ENCODE assay signal across 11 cellular contexts in the genomic region with DNA sequence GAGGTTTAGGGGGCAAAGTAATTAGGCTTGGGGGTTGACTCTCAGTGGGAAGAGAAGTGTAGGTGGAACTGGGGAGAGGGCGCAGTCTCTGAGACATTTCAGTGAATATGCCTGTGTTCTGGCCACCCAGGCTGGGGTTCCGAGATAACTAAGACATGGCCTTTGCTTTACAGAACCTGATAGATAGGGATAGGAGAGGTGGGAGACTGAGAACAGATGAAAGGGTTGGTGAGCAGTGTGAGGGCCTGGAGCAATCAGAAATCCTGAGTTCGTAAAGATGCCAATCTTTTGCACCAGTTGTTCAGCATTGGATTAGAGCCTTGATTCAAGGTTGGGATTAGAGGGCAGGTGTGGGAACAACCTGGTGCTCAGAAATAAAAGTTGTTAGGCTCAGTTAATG.
"Had no signal": no experiment of that assay in that cellular context is flagged by ENCODE, and none has a peak within 500 bp of the region (broad histone marks: within the 10 kb centered on the region; RNA-seq: fewer than 3 reads in every experiment).

No MANE protein-coding gene starts in this region.

- DNase-seq: GM23248, GOT3, H7, H9, HCEC 1CT, HFFc6 had no signal

- FAIRE-seq: H1, H54 had no signal

- H3K4me3 ChIP-seq: GM23248, GM23338, HAP-1 had no signal

- H3K4me1 ChIP-seq: HAP-1 had no signal

- H3K4me1 Mint-ChIP-seq: GM23338, H9 had no signal

- H3K4me3 Mint-ChIP-seq: GM23338, H9, HFFc6 had no signal

- H3K4me2 ChIP-seq: GM23338 had no signal

- H2AFZ ChIP-seq: GM23248, GM23338 had no signal

- H3K27ac Mint-ChIP-seq: GM23338, H9, HFFc6 had no signal

- H3K9me3 ChIP-seq: HAP-1 had no signal

- ATAC-seq: GM23338, HCT116 had no signal

- H3K9ac ChIP-seq: GM23248 had no signal

- H3K27ac ChIP-seq: GM23248 had no signal

- H3K36me3 ChIP-seq: HAP-1 had no signal
